In genomic region chr1:230401096-230401495, GRCh38 we compare ENCODE assay signal across 1 cellular context.
TF ChIP-seq lines count a peak whose summit lies in the region.

No MANE protein-coding gene starts in this region.

TF ChIP-seq in K562, 482 proteins besides CTCF, POLR2A, EP300 and RAD21:
- TF ChIP-seq NRF1 (conservative IDR thresholded peaks at IDR 0.05 in 1 of 2, IDR thresholded peaks at IDR 0.05 in 1 of 2) (peak; percentile 65 to 71), TGIF2 (CRISPR knock-in tag; IDR thresholded peaks at IDR 0.05) (no peak), NR4A1 (CRISPR knock-in tag; IDR thresholded peaks at IDR 0.05) (no peak), NR4A1 (tag; IDR thresholded peaks at IDR 0.05) (no peak)
